In genomic region chr1:75136158-75136815, GRCh38 we compare ENCODE assay signal across 11 cellular contexts. TPM values are rescaled to one million over a fixed set of nuclear protein-coding genes. Genes with fewer than 3 reads are reported as not detected.
A peak's percentile ranks its signal among the peaks of the same experiment; 100 is the strongest.
DNase-seq lines count a peak whose midpoint lies in the region; ATAC-seq and TF ChIP-seq lines count a peak whose summit lies in the region.
"Had no signal": no experiment of that assay in that cellular context is flagged by ENCODE, and none has a peak within 500 bp of the region (broad histone marks: within the 10 kb centered on the region; RNA-seq: fewer than 3 reads in every experiment).

No MANE protein-coding gene starts in this region.

- TF ChIP-seq POLR2A in sigmoid colon (IDR thresholded peaks at IDR 0.05): no peak

- H3K9me3 ChIP-seq in HUES6 (ENCODE audit: control insufficient read depth, insufficient read depth, low read depth, low read length) (no peaks in the 10 kb centered on the region), NT2/D1 (ENCODE audit: insufficient read depth, low read length) (no peaks in the 10 kb centered on the region), right cardiac atrium (ENCODE audit: control insufficient read depth, low read length) (no peaks in the 10 kb centered on the region), sigmoid colon (no peaks in the 10 kb centered on the region)

- TF ChIP-seq CTCF in sigmoid colon (IDR thresholded peaks at IDR 0.05): no peak

- DNase-seq in NT2/D1 (ENCODE audit: low read depth, low spot score): no peak
- no peak for DNase-seq in right cardiac atrium
- DNase-seq in sigmoid colon: peak; percentile 47
- no peak for DNase-seq in cortex of kidney (lab: John Stamatoyannopoulos, UW)
- no peak for DNase-seq in SHP77 treated with DMSO at 0.1 percent for 48 hours (lab: John Stamatoyannopoulos, UW)
- DNase-seq: natural killer cell, SIG-M5 had no signal

- no peak for TF ChIP-seq EP300 in sigmoid colon (IDR thresholded peaks at IDR 0.05)

- H3K9ac ChIP-seq in HUES6 (ENCODE audit: low read length) (peak overlapping the region; percentile 67), NT2/D1 (ENCODE audit: insufficient read length, low read depth) (peak overlapping the region; percentile 63)

- H3K4me1 ChIP-seq in HUES6 (ENCODE audit: control insufficient read depth, insufficient read depth, low read length) (peaks cover 39% of the 10 kb centered on the region), NT2/D1 (ENCODE audit: insufficient read depth, insufficient read length) (peaks cover 4% of the 10 kb centered on the region), right cardiac atrium (ENCODE audit: control insufficient read depth, insufficient read depth, low read length) (no peaks in the 10 kb centered on the region), sigmoid colon (peaks cover 0 to 31% (median 25%) of the 10 kb centered on the region in 4 donors)

- H3K27me3 ChIP-seq in HUES6 (ENCODE audit: control insufficient read depth, insufficient read depth, low read length): peaks cover 99% of the 10 kb centered on the region
- H3K27me3 ChIP-seq in NT2/D1 (ENCODE audit: insufficient read depth, insufficient read length): peaks cover 96% of the 10 kb centered on the region
- H3K27me3 ChIP-seq in right cardiac atrium (ENCODE audit: control insufficient read depth, insufficient read depth): no peaks in the 10 kb centered on the region
- H3K27me3 ChIP-seq in sigmoid colon: peaks cover 56 to 97% (median 77%) of the 10 kb centered on the region in 3 donors

- H3K27ac ChIP-seq in HUES6 (ENCODE audit: low read depth, low read length): no peak overlapping the region
- no peak overlapping the region for H3K27ac ChIP-seq in right cardiac atrium (ENCODE audit: low read length)
- H3K27ac ChIP-seq in sigmoid colon: no peak overlapping the region
- H3K27ac ChIP-seq: epithelial cell of prostate had no signal

- H3K4me3 ChIP-seq in HUES6 (ENCODE audit: low read depth, low read length): peak overlapping the region; percentile 61
- H3K4me3 ChIP-seq in NT2/D1 (ENCODE audit: insufficient read length, low read depth): peak overlapping the region; percentile 64
- H3K4me3 ChIP-seq in right cardiac atrium (ENCODE audit: low read length): peak overlapping the region; percentile 6
- H3K4me3 ChIP-seq in sigmoid colon: peak overlapping the region in 3 of 4 donors; percentile 12 to 21 (median 21)

- WGBS in right cardiac atrium: 3% methylated on average over 64 of the region's 64 CpGs
- WGBS in sigmoid colon, 2 donors: 3 to 9% methylated on average over 64 of the region's 64 CpGs

- H3K36me3 ChIP-seq in HUES6 (ENCODE audit: control insufficient read depth, insufficient read depth, low read length) (no peaks in the 10 kb centered on the region), NT2/D1 (ENCODE audit: insufficient read depth, insufficient read length, low read length) (no peaks in the 10 kb centered on the region), sigmoid colon (no peaks in the 10 kb centered on the region)

- intact Hi-C loops in right cardiac atrium (cut with DNase I): no loop called here
- intact Hi-C loops in sigmoid colon (cut with DNase I): no loop called here

- ATAC-seq in right cardiac atrium: peak in 1 of 2 donors; percentile 32
- no peak for ATAC-seq in GM21526 (IDR thresholded peaks at IDR 0.05; ENCODE audit: low FRiP score, unreplicated experiment)
- no peak for ATAC-seq in GM19023 (IDR thresholded peaks at IDR 0.05; ENCODE audit: unreplicated experiment)
- ATAC-seq: natural killer cell had no signal

RNA-seq across cellular contexts. Expression of gene LHX8, which starts 2.1 kb away (rescaled TPM):
- total RNA-seq in right cardiac atrium (not detected), sigmoid colon (not detected)
- polyA plus RNA-seq in right cardiac atrium (not detected), sigmoid colon (not detected)
- total RNA-seq: natural killer cell had no signal

Comparison
In these comparisons a context has a peak if more than half of its experiments do, and no peak if none do; other contexts are left out.
1. H3K4me3 ChIP-seq: peak in every context shown above with its lines; median percentile 64 in NT2/D1; 61 in HUES6; 21 in sigmoid colon; 6 in right cardiac atrium.